9 cellular contexts compared by ENCODE assay signal in the genomic region with DNA sequence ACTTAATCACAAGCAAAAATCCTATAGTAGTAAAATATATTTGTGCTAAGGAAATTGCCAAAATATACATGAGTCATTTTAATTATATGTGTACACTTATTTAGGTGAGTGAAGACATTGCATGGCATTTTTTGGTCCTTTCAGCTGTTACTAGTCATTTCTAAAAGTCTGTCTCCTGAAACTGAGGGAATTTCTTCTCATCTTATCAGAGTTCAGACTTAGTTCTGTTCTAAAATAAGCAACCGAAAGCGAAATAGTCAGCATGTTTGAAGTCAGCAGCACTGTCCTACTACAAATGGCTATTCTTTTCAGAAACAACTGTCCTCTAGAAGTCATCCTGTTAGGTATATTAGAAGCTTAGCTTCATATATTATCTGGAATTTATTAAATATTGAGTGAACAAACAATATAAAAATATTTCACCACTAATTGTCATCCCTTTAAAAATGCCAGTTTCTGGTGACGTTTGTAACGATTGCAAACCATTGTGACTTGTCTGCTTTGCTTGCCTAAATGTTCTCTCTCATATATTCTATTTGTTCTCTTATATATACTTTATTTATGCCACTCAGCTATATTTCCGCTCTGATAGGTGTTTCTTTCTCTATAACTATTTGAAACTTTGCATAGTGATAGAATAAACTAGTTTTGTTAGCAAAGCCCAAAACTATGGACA.
A peak's percentile ranks its signal among the peaks of the same experiment; 100 is the strongest.
DNase-seq lines count a peak whose midpoint lies in the region; ATAC-seq and TF ChIP-seq lines count a peak whose summit lies in the region.
"Had no signal": no experiment of that assay in that cellular context is flagged by ENCODE, and none has a peak within 500 bp of the region (broad histone marks: within the 10 kb centered on the region; RNA-seq: fewer than 3 reads in every experiment).

No MANE protein-coding gene starts in this region.

- H3K36me3 ChIP-seq in HAP-1 (replicated peaks): no peaks in the 10 kb centered on the region
- no peaks in the 10 kb centered on the region for H3K36me3 ChIP-seq in A673 (ENCODE audit: insufficient read depth, low read length, poor library complexity, severe bottlenecking)

- H3K4me1 ChIP-seq in HAP-1 (no peaks in the 10 kb centered on the region; the same call in 1 of the 2 replicates), A673 (ENCODE audit: insufficient read depth, low read length, poor library complexity, severe bottlenecking) (no peaks in the 10 kb centered on the region)

- intact Hi-C loops in CD4-positive, alpha-beta T cell (cut with DNase I, micrococcal nuclease): no loop called here
- intact Hi-C loops in A673 (cut with micrococcal nuclease; ENCODE audit: unreplicated experiment): no loop called here

- ATAC-seq in GM21515 (IDR thresholded peaks at IDR 0.05; ENCODE audit: unreplicated experiment): peak; percentile 75
- ATAC-seq in CD4-positive, alpha-beta T cell (ENCODE audit: poor library complexity): no peak
- no peak for ATAC-seq in naive thymus-derived CD8-positive, alpha-beta T cell

- H3K9me3 Mint-ChIP-seq in CD4-positive, alpha-beta T cell: peaks cover 2% of the 10 kb centered on the region
- H3K9me3 Mint-ChIP-seq in naive thymus-derived CD8-positive, alpha-beta T cell: peaks cover 0 to 3% (median 0%) of the 10 kb centered on the region in 9 donors

- no peak overlapping the region for H3K4me3 ChIP-seq in HAP-1
- H3K4me3 ChIP-seq in A673 (ENCODE audit: low read depth, low read length, poor library complexity, severe bottlenecking): no peak overlapping the region

- TF ChIP-seq CTCF in CD4-positive, alpha-beta T cell (IDR thresholded peaks at IDR 0.05): no peak
- no peak for TF ChIP-seq CTCF in A673 (conservative IDR thresholded peaks at IDR 0.05; ENCODE audit: low read depth, low read length)

- peaks cover 10% of the 10 kb centered on the region for H3K4me1 Mint-ChIP-seq in CD4-positive, alpha-beta T cell (ENCODE audit: low read depth)
- H3K4me1 Mint-ChIP-seq in naive thymus-derived CD8-positive, alpha-beta T cell: peaks cover 3 to 9% (median 6%) of the 10 kb centered on the region in 4 donors

- H3K4me3 Mint-ChIP-seq in CD4-positive, alpha-beta T cell: no peak overlapping the region
- no peak overlapping the region for H3K4me3 Mint-ChIP-seq in naive thymus-derived CD8-positive, alpha-beta T cell

- H3K27me3 ChIP-seq in CD4-positive, alpha-beta T cell (ENCODE audit: control insufficient read depth, insufficient read depth, low read length): no peaks in the 10 kb centered on the region
- H3K27me3 ChIP-seq in HAP-1 (ENCODE audit: low read depth): no peaks in the 10 kb centered on the region
- no peaks in the 10 kb centered on the region for H3K27me3 ChIP-seq in A673 (replicated peaks; ENCODE audit: insufficient read depth, low read depth, low read length, poor library complexity)

- no peaks in the 10 kb centered on the region for H3K27me3 Mint-ChIP-seq in CD4-positive, alpha-beta T cell
- H3K27me3 Mint-ChIP-seq in naive thymus-derived CD8-positive, alpha-beta T cell: no peaks in the 10 kb centered on the region

- H3K27ac ChIP-seq in CD4-positive, alpha-beta T cell (ENCODE audit: low read depth, low read length): no peak overlapping the region
- no peak overlapping the region for H3K27ac ChIP-seq in A673 (ENCODE audit: low read depth, low read length, poor library complexity, severe bottlenecking)

- H3K27ac Mint-ChIP-seq in CD4-positive, alpha-beta T cell: no peak overlapping the region
- no peak overlapping the region for H3K27ac Mint-ChIP-seq in naive thymus-derived CD8-positive, alpha-beta T cell

- in situ Hi-C loops in HAP-1 (cut with MboI; ENCODE audit: low sequenced_read_pairs): no loop called here

- CTCF ChIA-PET in CD4-positive, alpha-beta T cell (lab: Charles Lee): no interaction called here
- CTCF ChIA-PET in A673 (lab: Charles Lee): no interaction called here

- no TSS peak for BruUV-seq in A673 (replicated peaks; lab: Mats Ljungman, UMichigan)

- POLR2A ChIA-PET in CD4-positive, alpha-beta T cell (lab: Charles Lee): interaction anchor here (0.8 to 1.0 kb wide), 2 partner anchors 9 to 11 kb away, joined by 3 to 4 read pairs; no protein-coding TSS in a partner anchor
- POLR2A ChIA-PET in naive thymus-derived CD8-positive, alpha-beta T cell (lab: Charles Lee): no interaction called here
- POLR2A ChIA-PET in A673 (lab: Charles Lee; ENCODE audit: low non-redundant PET): no interaction called here

- H3K36me3 Mint-ChIP-seq in CD4-positive, alpha-beta T cell (ENCODE audit: low read depth): peaks cover 24% of the 10 kb centered on the region
- peaks cover 12 to 26% (median 19%) of the 10 kb centered on the region in 3 donors for H3K36me3 Mint-ChIP-seq in naive thymus-derived CD8-positive, alpha-beta T cell

- DNase-seq in EH (ENCODE audit: low read depth): peak; percentile 49
- DNase-seq in RPMI7951 (ENCODE audit: low read depth): peak; percentile 50
- peak; percentile 19 for DNase-seq in iris pigment epithelial cell (ENCODE audit: low read depth)
- no peak for DNase-seq in CD4-positive, alpha-beta T cell
- DNase-seq in HAP-1 (ENCODE audit: low spot score in 2 of 2): no peak
- no peak for DNase-seq in naive thymus-derived CD8-positive, alpha-beta T cell
- no peak for DNase-seq in A673 (ENCODE audit: low spot score)
- DNase-seq: NCI-H774 had no signal

- H3K9me3 ChIP-seq in CD4-positive, alpha-beta T cell (ENCODE audit: control insufficient read depth, low read length): no peaks in the 10 kb centered on the region
- H3K9me3 ChIP-seq in HAP-1: no peaks in the 10 kb centered on the region
- H3K9me3 ChIP-seq in A673 (ENCODE audit: low read depth, low read length, poor library complexity, severe bottlenecking): no peaks in the 10 kb centered on the region

Comparison
In these comparisons a context has a peak if more than half of its experiments do, and no peak if none do; other contexts are left out.
1. DNase-seq: peak in EH (single experiment), RPMI7951 (single experiment) and iris pigment epithelial cell (single experiment); none in CD4-positive, alpha-beta T cell (0 of 10), HAP-1 (0 of 2), naive thymus-derived CD8-positive, alpha-beta T cell (0 of 10) and A673 (single experiment).